8 cellular contexts compared by ENCODE assay signal in the genomic region with DNA sequence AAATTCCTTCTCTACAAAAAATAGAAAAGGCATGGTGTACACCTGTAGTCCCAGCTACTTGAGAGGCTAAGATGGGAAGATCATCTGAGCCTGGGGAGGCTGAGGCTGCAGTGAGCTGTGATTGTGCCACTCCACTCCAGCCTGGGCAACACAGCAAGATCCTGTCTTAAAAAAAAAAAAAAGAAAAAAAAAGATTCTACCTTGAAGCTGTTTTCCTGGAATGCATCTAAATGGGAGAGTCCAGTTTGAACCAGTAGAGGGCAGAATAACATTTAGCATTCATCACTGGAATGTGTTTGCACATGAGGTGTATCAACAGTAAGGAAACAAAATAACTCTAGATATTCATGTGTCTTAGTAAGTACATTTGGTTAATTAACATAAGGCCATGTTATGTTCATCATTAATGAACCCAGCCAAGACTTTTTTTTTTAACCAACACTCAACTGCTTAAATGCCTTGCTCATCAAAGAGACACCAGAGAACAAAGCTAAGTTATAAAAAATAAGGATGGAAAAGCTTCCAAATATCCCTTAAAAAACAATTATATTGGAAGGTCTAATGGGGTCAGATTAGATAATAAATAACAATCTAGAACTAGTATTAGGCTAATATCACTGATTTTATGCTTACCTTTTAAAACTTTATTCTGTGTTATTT. TPM values are rescaled to one million over a fixed set of nuclear protein-coding genes. Genes with fewer than 3 reads are reported as not detected.
DNase-seq lines count a peak whose midpoint lies in the region; ATAC-seq, FAIRE-seq and TF ChIP-seq lines count a peak whose summit lies in the region.

No MANE protein-coding gene starts in this region.

- H3K27me3 Mint-ChIP-seq in CD4-positive, CD25-positive, alpha-beta regulatory T cell, result peaks cover 11% of the 10 kb centered on the region

- no peaks in the 10 kb centered on the region for H3K9me3 ChIP-seq in CD4-positive, CD25-positive, alpha-beta regulatory T cell (ENCODE audit: control insufficient read depth in 2 of 2, low read length in 2 of 2)
- no peaks in the 10 kb centered on the region for H3K9me3 ChIP-seq in SU-DHL-6 (ENCODE audit: insufficient read depth, low read length)
- H3K9me3 ChIP-seq in gastroesophageal sphincter, result peaks cover 0 to 25% (median 0%) of the 10 kb centered on the region in 3 donors
- H3K9me3 ChIP-seq in spleen, result peaks cover 0 to 24% (median 18%) of the 10 kb centered on the region in 8 donors
- H3K9me3 ChIP-seq in gastrocnemius medialis, result no peaks in the 10 kb centered on the region

- H3K79me2 ChIP-seq in SU-DHL-6 (ENCODE audit: insufficient read depth, low read length), result no peaks in the 10 kb centered on the region

- intact Hi-C loops in spleen (cut with DNase I; ENCODE audit: low total_unique reads) (no loop called here), gastrocnemius medialis (cut with DNase I; ENCODE audit: low total_unique reads) (no loop called here)

- H4K20me1 ChIP-seq in SU-DHL-6 (ENCODE audit: low read depth, low read length), result no peaks in the 10 kb centered on the region; the same call in 1 of the 2 replicates

- no peak overlapping the region for H3K4me2 ChIP-seq in SU-DHL-6 (ENCODE audit: low read depth, low read length, poor library complexity, severe bottlenecking)

- peak in 2 of 3 donors; percentile 20 to 68 for DNase-seq in CD4-positive, CD25-positive, alpha-beta regulatory T cell
- no peak for DNase-seq in GM12892 (ENCODE audit: insufficient read length)
- no peak for DNase-seq in spleen
- no peak for DNase-seq in activated CD8-positive, alpha-beta memory T cell treated with anti-CD3 and anti-CD28 coated beads, Interleukin-2, amount 50 U/mL, for 4 hours
- no peak for DNase-seq in gastrocnemius medialis

- no peak overlapping the region for H3K9ac ChIP-seq in SU-DHL-6 (ENCODE audit: low read length)

- H3K9me2 ChIP-seq in SU-DHL-6 (replicated peaks; ENCODE audit: insufficient read depth, low read length), result no peaks in the 10 kb centered on the region

- peak; percentile 90 for TF ChIP-seq CTCF in SU-DHL-6 (IDR thresholded peaks at IDR 0.05; ENCODE audit: insufficient read depth, low read length, poor library complexity, severe bottlenecking)
- TF ChIP-seq CTCF in gastroesophageal sphincter (IDR thresholded peaks at IDR 0.05), result peak; percentile 8 to 45 (median 34)
- peak in 10 of 11 experiments; percentile 23 to 75 (median 58) for TF ChIP-seq CTCF in spleen (IDR thresholded peaks at IDR 0.05 in 8 of 11, conservative IDR thresholded peaks at IDR 0.05 in 3 of 11)
- TF ChIP-seq CTCF in gastrocnemius medialis (IDR thresholded peaks at IDR 0.05 in 4 of 5, conservative IDR thresholded peaks at IDR 0.05 in 1 of 5), result peak in 2 of 5 experiments; percentile 27 to 47

- FAIRE-seq in GM12892 (lab: Jason Lieb, UNC), result peak; percentile 64

- H3K4me1 ChIP-seq in CD4-positive, CD25-positive, alpha-beta regulatory T cell (ENCODE audit: control insufficient read depth, insufficient read depth, low read length, poor library complexity, severe bottlenecking), result no peaks in the 10 kb centered on the region
- no peaks in the 10 kb centered on the region for H3K4me1 ChIP-seq in gastroesophageal sphincter
- H3K4me1 ChIP-seq in spleen, result no peaks in the 10 kb centered on the region
- H3K4me1 ChIP-seq in gastrocnemius medialis, result no peaks in the 10 kb centered on the region

- H3K27ac Mint-ChIP-seq in CD4-positive, CD25-positive, alpha-beta regulatory T cell, result no peak overlapping the region

- H3K9me3 Mint-ChIP-seq in CD4-positive, CD25-positive, alpha-beta regulatory T cell, result peaks cover 0 to 16% (median 4%) of the 10 kb centered on the region in 7 donors

- TF ChIP-seq POLR2A in GM12892 (IDR thresholded peaks at IDR 0.05; ENCODE audit: low read depth, low read length) (no peak), gastroesophageal sphincter (IDR thresholded peaks at IDR 0.05) (no peak), spleen (IDR thresholded peaks at IDR 0.05) (no peak), gastrocnemius medialis (IDR thresholded peaks at IDR 0.05) (no peak)

- H3K36me3 Mint-ChIP-seq in CD4-positive, CD25-positive, alpha-beta regulatory T cell, result no peaks in the 10 kb centered on the region

- no peak overlapping the region for H2AFZ ChIP-seq in SU-DHL-6 (ENCODE audit: low read depth, low read length, severe bottlenecking)

- TF ChIP-seq EP300 in gastroesophageal sphincter (IDR thresholded peaks at IDR 0.05), result no peak

- H3K4me3 ChIP-seq in CD4-positive, CD25-positive, alpha-beta regulatory T cell (ENCODE audit: low read depth, low read length), result no peak overlapping the region
- H3K4me3 ChIP-seq in SU-DHL-6 (ENCODE audit: insufficient read depth, low read length, poor library complexity, severe bottlenecking) (no peak overlapping the region), gastroesophageal sphincter (no peak overlapping the region), spleen (no peak overlapping the region), gastrocnemius medialis (no peak overlapping the region)

- no peaks in the 10 kb centered on the region for H3K4me1 Mint-ChIP-seq in CD4-positive, CD25-positive, alpha-beta regulatory T cell

- no peaks in the 10 kb centered on the region for H3K36me3 ChIP-seq in CD4-positive, CD25-positive, alpha-beta regulatory T cell (ENCODE audit: control insufficient read depth, insufficient read depth, low read length)
- no peaks in the 10 kb centered on the region for H3K36me3 ChIP-seq in SU-DHL-6 (ENCODE audit: low read length)
- no peaks in the 10 kb centered on the region for H3K36me3 ChIP-seq in gastroesophageal sphincter
- no peaks in the 10 kb centered on the region for H3K36me3 ChIP-seq in spleen
- H3K36me3 ChIP-seq in gastrocnemius medialis, result no peaks in the 10 kb centered on the region

- no peaks in the 10 kb centered on the region for H3F3A ChIP-seq in SU-DHL-6 (ENCODE audit: insufficient read depth)

- H3K27me3 ChIP-seq in CD4-positive, CD25-positive, alpha-beta regulatory T cell (ENCODE audit: control insufficient read depth, insufficient read depth, low read length), result peaks cover 4% of the 10 kb centered on the region
- H3K27me3 ChIP-seq in SU-DHL-6 (ENCODE audit: low read length) (no peaks in the 10 kb centered on the region), gastroesophageal sphincter (no peaks in the 10 kb centered on the region), spleen (replicated peaks in 1 of 7) (peaks cover 0 to 14% (median 0%) of the 10 kb centered on the region in 7 donors), gastrocnemius medialis (no peaks in the 10 kb centered on the region)

- no peak overlapping the region for H3K27ac ChIP-seq in CD4-positive, CD25-positive, alpha-beta regulatory T cell (ENCODE audit: insufficient read depth, low read length, poor library complexity, severe bottlenecking)
- H3K27ac ChIP-seq in SU-DHL-6 (ENCODE audit: low read depth, low read length) (no peak overlapping the region), gastroesophageal sphincter (no peak overlapping the region), spleen (no peak overlapping the region), gastrocnemius medialis (no peak overlapping the region)

- ATAC-seq in CD4-positive, CD25-positive, alpha-beta regulatory T cell (ENCODE audit: low read depth in 2 of 2), result no peak
- ATAC-seq in HG03460 (IDR thresholded peaks at IDR 0.05; ENCODE audit: unreplicated experiment), result peak; percentile 59
- ATAC-seq in gastroesophageal sphincter, result no peak
- ATAC-seq in gastrocnemius medialis, result no peak

- in situ Hi-C loops in gastrocnemius medialis (cut with MboI; ENCODE audit: low sequenced_read_pairs in 4 of 4), result no loop called here

- no peak overlapping the region for H3K4me3 Mint-ChIP-seq in CD4-positive, CD25-positive, alpha-beta regulatory T cell

RNA-seq across cellular contexts. Expression of gene IFNE, which starts 16.1 kb away (rescaled TPM):
- not detected for total RNA-seq in CD4-positive, CD25-positive, alpha-beta regulatory T cell
- not detected for polyA plus RNA-seq in CD4-positive, CD25-positive, alpha-beta regulatory T cell
- polyA plus RNA-seq in GM12892 (2012; ENCODE audit: missing spikeins), result not detected
- total RNA-seq in gastroesophageal sphincter (not detected), spleen (not detected), gastrocnemius medialis (not detected)
- under 1 TPM in 2 of 3 donors, not detected in 1; 0.11 to 0.12 TPM for polyA plus RNA-seq in spleen

RNA-seq across cellular contexts. Expression of gene IFNA1, which starts 25.8 kb away (rescaled TPM):
- not detected for total RNA-seq in CD4-positive, CD25-positive, alpha-beta regulatory T cell
- not detected for polyA plus RNA-seq in CD4-positive, CD25-positive, alpha-beta regulatory T cell
- not detected for polyA plus RNA-seq in GM12892 (2012; ENCODE audit: missing spikeins)
- total RNA-seq in gastroesophageal sphincter, result not detected
- total RNA-seq in spleen, result not detected
- polyA plus RNA-seq in spleen, result not detected
- total RNA-seq in gastrocnemius medialis, result not detected

RNA-seq across cellular contexts. Expression of gene IFNA8, which starts 57.1 kb away (rescaled TPM):
- total RNA-seq in CD4-positive, CD25-positive, alpha-beta regulatory T cell, result not detected
- polyA plus RNA-seq in CD4-positive, CD25-positive, alpha-beta regulatory T cell, result not detected
- not detected for polyA plus RNA-seq in GM12892 (2012; ENCODE audit: missing spikeins)
- total RNA-seq in gastroesophageal sphincter (not detected), spleen (not detected), gastrocnemius medialis (not detected)
- polyA plus RNA-seq in spleen, result not detected

Comparison
In these comparisons a context has a peak if more than half of its experiments do, and no peak if none do; other contexts are left out.
1. DNase-seq: peak in CD4-positive, CD25-positive, alpha-beta regulatory T cell (2 of 3); none in GM12892 (single experiment), spleen (single experiment), activated CD8-positive, alpha-beta memory T cell treated with anti-CD3 and anti-CD28 coated beads, Interleukin-2, amount 50 U/mL, for 4 hours (single experiment) and gastrocnemius medialis (0 of 2).